Comparison of ENCODE assay signal across 8 cellular contexts in genomic region chr1:68120136-68120791, GRCh38.
DNase-seq lines count a peak whose midpoint lies in the region; ATAC-seq and TF ChIP-seq lines count a peak whose summit lies in the region.

No MANE protein-coding gene starts in this region.

- H3K4me1 ChIP-seq in GM23338 (ENCODE audit: insufficient read depth) (no peaks in the 10 kb centered on the region), transverse colon (peaks cover 0 to 4% (median 0%) of the 10 kb centered on the region in 4 donors)

- peak in 3 of 4 experiments; percentile 7 to 9 (median 7) for DNase-seq in stimulated activated CD4-positive, alpha-beta T cell treated with anti-CD3 and anti-CD28 coated beads, Interleukin-1b, Interleukin-23, amount 100 ng/mL, for 24 hours (ENCODE audit: low read depth in 4 of 4, low spot score in 1 of 4)
- no peak for DNase-seq in stimulated activated CD4-positive, alpha-beta T cell treated with anti-CD3 and anti-CD28 coated beads, Interleukin-4, amount 100 ng/mL, for 1 hour
- DNase-seq in GM23338 (ENCODE audit: low spot score): peak; percentile 83
- DNase-seq in Kasumi-1 (lab: John Stamatoyannopoulos, UW): peak; percentile 80 to 81
- DNase-seq in RPMI8226: peak; percentile 55
- DNase-seq in dermis blood vessel endothelial cell: peak; percentile 90
- DNase-seq in lung microvascular endothelial cell (ENCODE audit: low read depth in 2 of 2): peak; percentile 83 to 84
- peak; percentile 41 for DNase-seq in transverse colon

- no peak overlapping the region for H3K4me2 ChIP-seq in GM23338

- 49 to 50% methylated on average over 4 to 7 of the region's 7 CpGs for WGBS in transverse colon (ENCODE audit: low coverage in 1 of 2), 2 donors

- intact Hi-C loops in transverse colon (cut with DNase I; ENCODE audit: low total_unique reads): loop anchor here (5.0 kb wide), 2 partner anchors 112 to 348 kb away; partner anchors contain the start of gene WLS

- no peaks in the 10 kb centered on the region for H3K79me2 ChIP-seq in GM23338 (replicated peaks; ENCODE audit: insufficient read depth)

- no peak overlapping the region for H2AFZ ChIP-seq in GM23338

- no peaks in the 10 kb centered on the region for H3K9me3 Mint-ChIP-seq in GM23338

- no peak for TF ChIP-seq POLR2A in transverse colon (IDR thresholded peaks at IDR 0.05)

- H3K27me3 ChIP-seq in GM23338 (ENCODE audit: insufficient read depth) (no peaks in the 10 kb centered on the region), transverse colon (no peaks in the 10 kb centered on the region)

- H3K36me3 Mint-ChIP-seq in GM23338 (ENCODE audit: low read depth): no peaks in the 10 kb centered on the region

- in situ Hi-C loops in transverse colon (cut with MboI; ENCODE audit: low pct_ligation_motif_present in 1 of 4, low pct_unique_long_range_greater_than_20kb in 1 of 4, low sequenced_read_pairs in 3 of 4): loop anchor here in 3 of 4 donors (5.0 to 25.0 kb wide), 5 partner anchors 205 to 583 kb away; partner anchors contain the start of gene RPE65 (in 1 of the 3)

- TF ChIP-seq EP300 in transverse colon (IDR thresholded peaks at IDR 0.05; ENCODE audit: low read depth): no peak

- H3K36me3 ChIP-seq in GM23338 (ENCODE audit: insufficient read depth): no peaks in the 10 kb centered on the region
- H3K36me3 ChIP-seq in transverse colon: no peaks in the 10 kb centered on the region

- H3K27ac Mint-ChIP-seq in GM23338: peak overlapping the region; percentile 15; the same call in 1 of the 2 replicates

- no peak overlapping the region for H3K4me3 Mint-ChIP-seq in GM23338

- no peaks in the 10 kb centered on the region for H3K4me1 Mint-ChIP-seq in GM23338

- H3K27me3 Mint-ChIP-seq in GM23338 (ENCODE audit: insufficient read depth, low read depth, poor library complexity): no peaks in the 10 kb centered on the region

- H3K27ac ChIP-seq in GM23338 (ENCODE audit: low read depth) (no peak overlapping the region), transverse colon (peak overlapping the region; percentile 43 to 67 (median 49))

- peak; percentile 76 for ATAC-seq in GM23338

- H3K4me3 ChIP-seq in GM23338: no peak overlapping the region
- H3K4me3 ChIP-seq in transverse colon: no peak overlapping the region

- no peaks in the 10 kb centered on the region for H4K20me1 ChIP-seq in GM23338 (replicated peaks; ENCODE audit: insufficient read depth)

- TF ChIP-seq CTCF in GM23338 (conservative IDR thresholded peaks at IDR 0.05; ENCODE audit: low read depth in 2 of 2) (peak; percentile 77 to 96), transverse colon (IDR thresholded peaks at IDR 0.05) (peak; percentile 78 to 89 (median 80))

- 0 out of 2 replicates have a peak, but pooled peaks cover 7% of the 10 kb centered on the region for H3K9me2 ChIP-seq in GM23338 (ENCODE audit: insufficient read depth)

- H3F3A ChIP-seq in GM23338 (replicated peaks; ENCODE audit: low read depth): no peaks in the 10 kb centered on the region

- H3K9me3 ChIP-seq in transverse colon: no peaks in the 10 kb centered on the region

TF ChIP-seq in GM23338, 12 proteins besides CTCF, POLR2A, EP300 and RAD21 (continues in another document):
- TF ChIP-seq POLR2AphosphoS5 (IDR thresholded peaks at IDR 0.05; ENCODE audit: low read depth) (no peak), JUNB (IDR thresholded peaks at IDR 0.05; ENCODE audit: unreplicated experiment) (no peak), ETS1 (IDR thresholded peaks at IDR 0.05) (no peak), EZH2phosphoT487 (IDR thresholded peaks at IDR 0.05; ENCODE audit: unreplicated experiment) (no peak), ZNF462 (CRISPR knock-in tag; IDR thresholded peaks at IDR 0.05) (no peak), NANOG (IDR thresholded peaks at IDR 0.05; ENCODE audit: borderline replicate concordance) (no peak), STAT1 (IDR thresholded peaks at IDR 0.05; ENCODE audit: unreplicated experiment) (no peak)
